ENCODE assay signal across 30 cellular contexts in the genomic region with DNA sequence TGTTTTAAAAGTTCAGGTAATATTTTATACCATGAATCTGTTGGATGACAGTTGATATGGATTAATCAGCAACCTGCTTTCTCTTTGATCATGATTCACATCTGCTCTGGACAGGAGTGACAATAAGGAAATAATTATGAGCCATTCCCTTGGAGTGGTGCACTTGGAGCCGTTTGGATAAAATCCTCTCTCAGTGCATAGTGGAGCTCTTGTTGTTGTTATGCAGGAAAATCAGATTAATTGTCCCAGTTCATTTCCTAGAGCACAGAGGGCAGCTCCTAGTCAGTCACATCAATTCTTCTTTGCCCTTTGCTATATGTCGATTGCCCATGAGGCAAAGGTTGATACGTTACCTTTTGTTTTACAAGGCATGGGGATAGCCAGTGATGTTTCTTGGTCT.
"Had no signal": no experiment of that assay in that cellular context is flagged by ENCODE, and none has a peak within 500 bp of the region (broad histone marks: within the 10 kb centered on the region; RNA-seq: fewer than 3 reads in every experiment).

No MANE protein-coding gene starts in this region.

- ATAC-seq: activated naive CD8-positive, alpha-beta T cell treated with anti-CD3 and anti-CD28 coated beads, Interleukin-2, amount 50 U/mL, for 24 hours; activated T-cell treated with anti-CD3 and anti-CD28 coated beads, Interleukin-2, amount 50 U/mL, for 4 hours; activated T-helper 17 cell treated with anti-CD3 and anti-CD28 coated beads, Interleukin-2, amount 50 U/mL, for 72 hours; body of pancreas; esophagus mucosa; foreskin keratinocyte; gastrocnemius medialis; heart left ventricle had no signal

- H3K4me1 ChIP-seq: adrenal gland, body of pancreas, gastrocnemius medialis, heart left ventricle had no signal

- H3K36me3 ChIP-seq: adrenal gland, cardiac muscle cell, gastrocnemius medialis, heart left ventricle had no signal

- H3K4me3 ChIP-seq: adrenal gland, body of pancreas, cardiac muscle cell, coronary artery, dorsolateral prefrontal cortex, gastrocnemius medialis, heart left ventricle had no signal

- DNase-seq: activated CD4-positive, alpha-beta memory T cell treated with anti-CD3 and anti-CD28 coated beads, Interleukin-2, amount 10 ng/mL, durations not matched to agents 7 days and 5 days; activated CD4-positive, alpha-beta T cell treated with anti-CD3 and anti-CD28 coated beads for 4 hours; activated CD4-positive, alpha-beta T cell treated with anti-CD3 and anti-CD28 coated beads, Interleukin-2, amount 10 ng/mL, durations not matched to agents 7 days and 5 days; activated CD4-positive, alpha-beta T cell treated with anti-CD3 and anti-CD28 coated beads, Interleukin-2, amount 50 U/mL, for 4 hours; activated CD4-positive, CD25-positive, alpha-beta regulatory T cell; activated CD4-positive, CD25-positive, alpha-beta regulatory T cell treated with anti-CD3 and anti-CD28 coated beads, Interleukin-2, amount 50 U/mL, for 72 hours; activated effector memory CD4-positive, alpha-beta T cell treated with Interleukin-2 at 50 U/mL for 16 hours; activated gamma-delta T cell treated with Interleukin-2 at 50 U/mL for 16 hours; activated naive CD4-positive, alpha-beta T cell treated with Interleukin-2 at 50 U/mL for 16 hours; activated naive CD8-positive, alpha-beta T cell treated with anti-CD3 and anti-CD28 coated beads for 36 hours; activated naive CD8-positive, alpha-beta T cell treated with anti-CD3 and anti-CD28 coated beads, Interleukin-2, amount 50 U/mL, for 24 hours; activated T-cell treated with anti-CD3 and anti-CD28 coated beads, Interleukin-2, amount 50 U/mL, for 4 hours; adrenal gland; amygdala; aorta; body of pancreas; central memory CD4-positive, alpha-beta T cell; cerebellar nuclear complex; dorsolateral prefrontal cortex; effector memory CD4-positive, alpha-beta T cell; endodermal cell; foreskin keratinocyte; gastrocnemius medialis; glutamatergic neuron; heart left ventricle; T-helper 2 cell had no signal

- H3K9me3 ChIP-seq: adrenal gland, body of pancreas, gastrocnemius medialis, heart left ventricle had no signal

- H3K27ac ChIP-seq: adrenal gland, body of pancreas, cardiac muscle cell, coronary artery, dorsolateral prefrontal cortex, foreskin keratinocyte, gastrocnemius medialis, heart left ventricle had no signal

- H3K27me3 ChIP-seq: adrenal gland, body of pancreas, cardiac muscle cell, dorsolateral prefrontal cortex, foreskin keratinocyte, gastrocnemius medialis, heart left ventricle had no signal
